Comparison of ENCODE assay signal across 26 cellular contexts in genomic region chr10:12479437-12479844, GRCh38.
"Had no signal": no experiment of that assay in that cellular context is flagged by ENCODE, and none has a peak within 500 bp of the region (broad histone marks: within the 10 kb centered on the region; RNA-seq: fewer than 3 reads in every experiment).

No MANE protein-coding gene starts in this region.

- H3K4me3 ChIP-seq: esophagus squamous epithelium, heart right ventricle, lung, neural progenitor cell, psoas muscle, sigmoid colon, thoracic aorta, transverse colon, upper lobe of right lung, uterus had no signal

- ATAC-seq: effector memory CD8-positive, alpha-beta T cell; left ventricle myocardium superior; naive thymus-derived CD4-positive, alpha-beta T cell; psoas muscle; right cardiac atrium; stimulated activated naive B cell treated with anti-CD40 and anti-IgM and Interleukin-4, amounts not matched to agents 10 μg/mL and 1 μg/mL and 100 μg/mL, for 72 hours; upper lobe of right lung had no signal

- H3K9me3 ChIP-seq: esophagus squamous epithelium, psoas muscle, sigmoid colon, thoracic aorta, transverse colon, upper lobe of right lung, uterus had no signal

- H3K27me3 ChIP-seq: esophagus squamous epithelium, heart right ventricle, neural progenitor cell, sigmoid colon, transverse colon, upper lobe of right lung, uterus had no signal

- H3K4me2 ChIP-seq: neural progenitor cell had no signal

- H3K9ac ChIP-seq: neural progenitor cell had no signal

- H3K4me1 ChIP-seq: esophagus squamous epithelium, psoas muscle, sigmoid colon, upper lobe of right lung, uterus had no signal

- H3K27ac ChIP-seq: esophagus squamous epithelium, heart right ventricle, neural progenitor cell, psoas muscle, sigmoid colon, thoracic aorta, transverse colon, upper lobe of right lung, uterus had no signal

- H2AFZ ChIP-seq: neural progenitor cell had no signal

- DNase-seq: cortex of kidney; effector memory CD8-positive, alpha-beta T cell; erythroblast; esophagus squamous epithelium; foreskin melanocyte; glutamatergic neuron; heart right ventricle; hippocampal formation; immature natural killer cell; islet precursor cell; kidney glomerular epithelial cell; left ventricle myocardium superior; mesenchymal stem cell; naive thymus-derived CD4-positive, alpha-beta T cell; nucleus accumbens; psoas muscle; right cardiac atrium; sigmoid colon; stimulated activated CD4-positive, alpha-beta T cell treated with anti-CD3 and anti-CD28 coated beads, Interleukin-4, amount 100 ng/mL, for 4 hours; stimulated activated naive B cell treated with anti-CD40 and anti-IgM and Interleukin-4, amounts not matched to agents 10 μg/mL and 1 μg/mL and 100 μg/mL, for 72 hours; transverse colon; upper lobe of right lung; uterus had no signal

- H3K36me3 ChIP-seq: esophagus squamous epithelium, heart right ventricle, neural progenitor cell, sigmoid colon, thoracic aorta, transverse colon, upper lobe of right lung, uterus had no signal
